Comparison of ENCODE assay signal across 8 cellular contexts in genomic region chr1:41662656-41663437, GRCh38.
DNase-seq lines count a peak whose midpoint lies in the region; ATAC-seq and TF ChIP-seq lines count a peak whose summit lies in the region.

No MANE protein-coding gene starts in this region.

- peaks cover 2% of the 10 kb centered on the region for H3K36me3 Mint-ChIP-seq in memory B cell
- H3K36me3 Mint-ChIP-seq in stimulated activated naive CD8-positive, alpha-beta T cell treated with anti-CD3 and anti-CD28 coated beads, Interleukin-15, Interleukin-2, amounts not matched to agents 100 ng/mL and 50 ng/mL, for 24 hours (ENCODE audit: low read depth), result peaks cover 33% of the 10 kb centered on the region

- H3K27me3 Mint-ChIP-seq in memory B cell, result no peaks in the 10 kb centered on the region
- no peaks in the 10 kb centered on the region for H3K27me3 Mint-ChIP-seq in stimulated activated naive CD8-positive, alpha-beta T cell treated with anti-CD3 and anti-CD28 coated beads, Interleukin-15, Interleukin-2, amounts not matched to agents 100 ng/mL and 50 ng/mL, for 24 hours

- peak overlapping the region; percentile 78 for H3K27ac Mint-ChIP-seq in memory B cell
- peak overlapping the region; percentile 88 for H3K27ac Mint-ChIP-seq in stimulated activated naive CD8-positive, alpha-beta T cell treated with anti-CD3 and anti-CD28 coated beads, Interleukin-15, Interleukin-2, amounts not matched to agents 100 ng/mL and 50 ng/mL, for 24 hours

- intact Hi-C loops in dorsolateral prefrontal cortex (cut with DNase I), result loop anchor here in 1 of 2 donors (5.0 kb wide), 1 partner anchor 86 kb away; no protein-coding TSS in a partner anchor

- no peaks in the 10 kb centered on the region for H3K9me3 Mint-ChIP-seq in memory B cell
- H3K9me3 Mint-ChIP-seq in stimulated activated naive CD8-positive, alpha-beta T cell treated with anti-CD3 and anti-CD28 coated beads, Interleukin-15, Interleukin-2, amounts not matched to agents 100 ng/mL and 50 ng/mL, for 24 hours, result no peaks in the 10 kb centered on the region

- ATAC-seq in GM19035 (IDR thresholded peaks at IDR 0.05; ENCODE audit: unreplicated experiment) (peak; percentile 23), HG03135 (IDR thresholded peaks at IDR 0.05; ENCODE audit: unreplicated experiment) (peak; percentile 15), memory B cell (ENCODE audit: low read depth) (peak; percentile 66), GM18873 (IDR thresholded peaks at IDR 0.05; ENCODE audit: low FRiP score, unreplicated experiment) (no peak)

- peaks cover 56% of the 10 kb centered on the region for H3K4me1 Mint-ChIP-seq in memory B cell
- peaks cover 82% of the 10 kb centered on the region for H3K4me1 Mint-ChIP-seq in stimulated activated naive CD8-positive, alpha-beta T cell treated with anti-CD3 and anti-CD28 coated beads, Interleukin-15, Interleukin-2, amounts not matched to agents 100 ng/mL and 50 ng/mL, for 24 hours (ENCODE audit: low read depth)

- no peaks in the 10 kb centered on the region for H3K4me1 ChIP-seq in BE2C

- H3K4me3 Mint-ChIP-seq in memory B cell, result peak overlapping the region; percentile 67
- H3K4me3 Mint-ChIP-seq in stimulated activated naive CD8-positive, alpha-beta T cell treated with anti-CD3 and anti-CD28 coated beads, Interleukin-15, Interleukin-2, amounts not matched to agents 100 ng/mL and 50 ng/mL, for 24 hours, result peak overlapping the region; percentile 78

- H3K27me3 ChIP-seq in BE2C (no peaks in the 10 kb centered on the region), dorsolateral prefrontal cortex (no peaks in the 10 kb centered on the region)

- DNase-seq in BE2C, result peak; percentile 58
- peak in 3 of 10 donors; percentile 20 to 55 (median 53) for DNase-seq in dorsolateral prefrontal cortex
- peak; percentile 59 to 65 for DNase-seq in memory B cell (ENCODE audit: low spot score in 2 of 2)

- H3K4me3 ChIP-seq in BE2C (ENCODE audit: low read depth, low read length) (peak overlapping the region; percentile 42), WI38 (ENCODE audit: low read depth, low read length) (peak overlapping the region; percentile 59), dorsolateral prefrontal cortex (peak overlapping the region; percentile 36 to 81 (median 61))

- H3K27ac ChIP-seq in dorsolateral prefrontal cortex, result peak overlapping the region in 58 of 59 donors; percentile 39 to 92 (median 82)

- no peaks in the 10 kb centered on the region for H3K36me3 ChIP-seq in BE2C

- no peaks in the 10 kb centered on the region for H3K9me3 ChIP-seq in BE2C

- TF ChIP-seq CTCF in BE2C (IDR thresholded peaks at IDR 0.05; ENCODE audit: low read depth, low read length) (no peak), WI38 (IDR thresholded peaks at IDR 0.05; ENCODE audit: low read depth, low read length) (no peak), dorsolateral prefrontal cortex (IDR thresholded peaks at IDR 0.05 in 54 of 56, conservative IDR thresholded peaks at IDR 0.05 in 2 of 56; ENCODE audit: low read depth in 1 of 56, partially characterized antibody in 56 of 56) (no peak)
